In the genomic region with DNA sequence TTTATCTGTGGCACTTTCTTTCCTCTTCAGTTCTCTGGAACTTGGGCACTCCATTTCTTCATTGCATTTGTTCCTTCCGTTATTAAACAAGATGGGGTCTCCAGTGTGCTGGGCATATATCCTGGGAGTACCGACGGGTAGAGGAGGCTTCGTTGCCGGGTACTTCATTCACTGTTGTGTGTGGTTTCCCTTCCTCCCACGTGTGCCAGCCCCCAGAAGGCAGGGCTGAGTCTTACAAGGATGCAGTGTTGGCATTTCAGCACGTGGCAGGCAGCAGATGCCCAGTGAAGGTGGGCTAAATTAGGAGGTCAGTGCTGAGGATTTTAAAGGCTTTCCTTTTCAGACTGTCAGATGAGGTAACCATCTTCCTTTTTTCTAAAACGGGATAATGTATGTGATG, we compare ENCODE assay signal across 18 cellular contexts. TPM values are rescaled to one million over a fixed set of nuclear protein-coding genes. Genes with fewer than 3 reads are reported as not detected.
DNase-seq lines count a peak whose midpoint lies in the region; ATAC-seq and TF ChIP-seq lines count a peak whose summit lies in the region.
"Had no signal": no experiment of that assay in that cellular context is flagged by ENCODE, and none has a peak within 500 bp of the region (broad histone marks: within the 10 kb centered on the region; RNA-seq: fewer than 3 reads in every experiment).

No MANE protein-coding gene starts in this region.

- no peak for ATAC-seq in CD8-positive, alpha-beta T cell
- ATAC-seq in activated naive CD8-positive, alpha-beta T cell treated with anti-CD3 and anti-CD28 coated beads, Interleukin-2, amount 10 ng/mL, durations not matched to agents 7 days and 5 days (ENCODE audit: low read depth), result no peak
- no peak for ATAC-seq in GM21723 (IDR thresholded peaks at IDR 0.05; ENCODE audit: unreplicated experiment)

- H3K9me3 Mint-ChIP-seq in CD8-positive, alpha-beta T cell, result peaks cover 6% of the 10 kb centered on the region
- H3K9me3 Mint-ChIP-seq in activated naive CD8-positive, alpha-beta T cell treated with anti-CD3 and anti-CD28 coated beads, Interleukin-2, amount 10 ng/mL, durations not matched to agents 7 days and 5 days, result peaks cover 2% of the 10 kb centered on the region

- peaks cover 7% of the 10 kb centered on the region for H3K4me1 ChIP-seq in CD8-positive, alpha-beta T cell (ENCODE audit: insufficient read depth, low read length)
- peaks cover 53 to 60% of the 10 kb centered on the region in 2 experiments for H3K4me1 ChIP-seq in neutrophil (ENCODE audit: control insufficient read depth in 1 of 2, insufficient read depth in 1 of 2, low read depth in 1 of 2, low read length in 1 of 2)

- CTCF ChIA-PET in CD8-positive, alpha-beta T cell (lab: Charles Lee), result no interaction called here

- peak overlapping the region; percentile 67 for H3K4me3 Mint-ChIP-seq in CD8-positive, alpha-beta T cell
- peak overlapping the region; percentile 27 for H3K4me3 Mint-ChIP-seq in activated naive CD8-positive, alpha-beta T cell treated with anti-CD3 and anti-CD28 coated beads, Interleukin-2, amount 10 ng/mL, durations not matched to agents 7 days and 5 days

- DNase-seq in activated effector memory CD4-positive, alpha-beta T cell treated with anti-CD3 and anti-CD28 coated beads, Interleukin-2, amount 50 U/mL, for 16 hours, result peak; percentile 66
- DNase-seq in activated effector memory CD4-positive, alpha-beta T cell treated with Interleukin-2 at 50 U/mL for 16 hours, result no peak
- no peak for DNase-seq in CD8-positive, alpha-beta T cell
- no peak for DNase-seq in activated naive CD8-positive, alpha-beta T cell treated with anti-CD3 and anti-CD28 coated beads, Interleukin-2, amount 10 ng/mL, durations not matched to agents 7 days and 5 days
- DNase-seq in NCI-H2081 (lab: John Stamatoyannopoulos, UW) (no peak), NCI-H2107 treated with DMSO at 0.1 percent for 48 hours (lab: John Stamatoyannopoulos, UW; ENCODE audit: unreplicated experiment) (no peak)
- DNase-seq: effector CD4-positive, alpha-beta T cell; erythroblast; foreskin melanocyte; Karpas-422; NCI-H187; NCI-H2227 treated with DMSO at 0.1 percent for 48 hours; NCI-H774; OCI-M1; stimulated activated CD4-positive, alpha-beta T cell treated with anti-CD3 and anti-CD28 coated beads, Interleukin-2, amount 100 ng/mL, for 48 hours; trophoblast cell had no signal

- TF ChIP-seq CTCF in CD8-positive, alpha-beta T cell (IDR thresholded peaks at IDR 0.05), result no peak
- no peak for TF ChIP-seq CTCF in neutrophil (IDR thresholded peaks at IDR 0.05)

- H3K27me3 Mint-ChIP-seq in CD8-positive, alpha-beta T cell (ENCODE audit: low read depth), result no peaks in the 10 kb centered on the region
- peaks cover 1% of the 10 kb centered on the region for H3K27me3 Mint-ChIP-seq in activated naive CD8-positive, alpha-beta T cell treated with anti-CD3 and anti-CD28 coated beads, Interleukin-2, amount 10 ng/mL, durations not matched to agents 7 days and 5 days

- no peak overlapping the region for H3K4me3 ChIP-seq in CD8-positive, alpha-beta T cell (ENCODE audit: low read depth, low read length)
- H3K4me3 ChIP-seq in neutrophil (ENCODE audit: low read depth in 1 of 2, low read length in 1 of 2), result peak overlapping the region; percentile 53 to 62

- intact Hi-C loops in CD8-positive, alpha-beta T cell (cut with DNase I, micrococcal nuclease), result no loop called here

- H3K27ac Mint-ChIP-seq in CD8-positive, alpha-beta T cell, result peak overlapping the region; percentile 79
- H3K27ac Mint-ChIP-seq in activated naive CD8-positive, alpha-beta T cell treated with anti-CD3 and anti-CD28 coated beads, Interleukin-2, amount 10 ng/mL, durations not matched to agents 7 days and 5 days, result peak overlapping the region; percentile 58

- POLR2A ChIA-PET in CD8-positive, alpha-beta T cell (lab: Charles Lee), result no interaction called here
- POLR2A ChIA-PET in activated naive CD8-positive, alpha-beta T cell treated with anti-CD3 and anti-CD28 coated beads, Interleukin-2, amount 10 ng/mL, durations not matched to agents 7 days and 5 days (lab: Charles Lee), result no interaction called here

- no peaks in the 10 kb centered on the region for H3K9me3 ChIP-seq in CD8-positive, alpha-beta T cell (ENCODE audit: low read length)
- H3K9me3 ChIP-seq in neutrophil, result no peaks in the 10 kb centered on the region

- no peak overlapping the region for H3K27ac ChIP-seq in CD8-positive, alpha-beta T cell (ENCODE audit: low read depth, low read length)
- peak overlapping the region; percentile 81 for H3K27ac ChIP-seq in neutrophil

- no peaks in the 10 kb centered on the region for H3K27me3 ChIP-seq in CD8-positive, alpha-beta T cell (ENCODE audit: insufficient read depth, low read length)
- H3K27me3 ChIP-seq in neutrophil, result no peaks in the 10 kb centered on the region

- H3K36me3 ChIP-seq in CD8-positive, alpha-beta T cell (ENCODE audit: insufficient read depth, low read length), result no peaks in the 10 kb centered on the region
- no peaks in the 10 kb centered on the region for H3K36me3 ChIP-seq in neutrophil

- H3K36me3 Mint-ChIP-seq in CD8-positive, alpha-beta T cell, result peaks cover 14% of the 10 kb centered on the region
- H3K36me3 Mint-ChIP-seq in activated naive CD8-positive, alpha-beta T cell treated with anti-CD3 and anti-CD28 coated beads, Interleukin-2, amount 10 ng/mL, durations not matched to agents 7 days and 5 days, result peaks cover 17% of the 10 kb centered on the region

- H3K4me1 Mint-ChIP-seq in CD8-positive, alpha-beta T cell (ENCODE audit: low read depth), result peaks cover 78% of the 10 kb centered on the region
- H3K4me1 Mint-ChIP-seq in activated naive CD8-positive, alpha-beta T cell treated with anti-CD3 and anti-CD28 coated beads, Interleukin-2, amount 10 ng/mL, durations not matched to agents 7 days and 5 days, result peaks cover 34% of the 10 kb centered on the region

RNA-seq across cellular contexts. Expression of a gene that starts 58.6 kb away (rescaled TPM):
- total RNA-seq in CD8-positive, alpha-beta T cell, result 10 to 100 TPM; 49.6 to 52.9 TPM
- total RNA-seq in activated naive CD8-positive, alpha-beta T cell treated with anti-CD3 and anti-CD28 coated beads, Interleukin-2, amount 10 ng/mL, durations not matched to agents 7 days and 5 days, result 10 to 100 TPM; 66.3 to 70.9 TPM
